Comparison of ENCODE assay signal across 30 cellular contexts in the genomic region with DNA sequence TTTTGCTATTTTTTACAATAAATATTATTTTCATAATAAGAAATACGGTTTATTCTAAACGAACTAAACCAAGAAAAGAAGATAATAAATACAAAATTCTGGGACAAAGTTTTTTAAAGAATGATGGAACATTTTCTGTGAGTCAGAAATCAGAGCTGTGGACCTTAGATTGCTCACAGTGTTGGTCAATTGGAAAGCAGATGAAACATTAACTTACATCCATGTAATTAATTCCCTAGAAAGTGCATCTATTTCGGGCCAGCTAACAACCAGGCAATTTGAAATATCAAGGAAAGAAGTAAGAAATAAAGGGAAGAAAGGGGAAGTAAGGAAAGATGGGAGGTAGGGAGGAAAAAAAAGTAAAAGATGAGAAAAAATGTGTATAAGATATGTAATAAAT.
"Had no signal": no experiment of that assay in that cellular context is flagged by ENCODE, and none has a peak within 500 bp of the region (broad histone marks: within the 10 kb centered on the region; RNA-seq: fewer than 3 reads in every experiment).

No MANE protein-coding gene starts in this region.

- DNase-seq: activated B cell treated with CpG ODN at 0.5 μM for 24 hours; activated CD4-positive, alpha-beta memory T cell treated with anti-CD3 and anti-CD28 coated beads, Interleukin-2, amount 10 ng/mL, durations not matched to agents 7 days and 5 days; activated CD4-positive, alpha-beta T cell treated with anti-CD3 and anti-CD28 coated beads for 4 hours; activated CD4-positive, alpha-beta T cell treated with anti-CD3 and anti-CD28 coated beads, Interleukin-2, amount 10 ng/mL, durations not matched to agents 24 days and 14 days; activated CD4-positive, alpha-beta T cell treated with anti-CD3 and anti-CD28 coated beads, Interleukin-2, amount 50 U/mL, for 1 hour; activated CD4-positive, alpha-beta T cell treated with anti-CD3 and anti-CD28 coated beads, Interleukin-2, amount 50 U/mL, for 48 hours; activated CD4-positive, CD25-positive, alpha-beta regulatory T cell treated with anti-CD3 and anti-CD28 coated beads, Interleukin-2, amount 50 U/mL, for 72 hours; activated CD8-positive, alpha-beta memory T cell treated with anti-CD3 and anti-CD28 coated beads for 24 hours; activated CD8-positive, alpha-beta memory T cell treated with anti-CD3 and anti-CD28 coated beads, Interleukin-2, amount 10 ng/mL, durations not matched to agents 7 days and 5 days; activated CD8-positive, alpha-beta memory T cell treated with anti-CD3 and anti-CD28 coated beads, Interleukin-2, amount 50 U/mL, for 48 hours; activated CD8-positive, alpha-beta T cell treated with anti-CD3 and anti-CD28 coated beads, Interleukin-2, amount 10 ng/mL, durations not matched to agents 7 days and 5 days; activated effector memory CD4-positive, alpha-beta T cell treated with Interleukin-2 at 50 U/mL for 16 hours; activated gamma-delta T cell; activated naive CD4-positive, alpha-beta T cell treated with anti-CD3 and anti-CD28 coated beads, Interleukin-2, amount 10 ng/mL, durations not matched to agents 7 days and 5 days; activated naive CD4-positive, alpha-beta T cell treated with Interleukin-2 at 50 U/mL for 16 hours; activated naive CD8-positive, alpha-beta T cell treated with anti-CD3 and anti-CD28 coated beads, Interleukin-2, amount 10 ng/mL, durations not matched to agents 7 days and 5 days; activated naive CD8-positive, alpha-beta T cell treated with anti-CD3 and anti-CD28 coated beads, Interleukin-2, amount 50 U/mL, for 24 hours; activated T-cell treated with anti-CD3 and anti-CD28 coated beads, Interleukin-2, amount 50 U/mL, for 24 hours; activated T-cell treated with anti-CD3 and anti-CD28 coated beads, Interleukin-2, amount 50 U/mL, for 48 hours; amygdala; anterior cingulate cortex; caudate nucleus; T-helper 1 cell; T-helper 2 cell; T-helper 9 cell had no signal

- H3K36me3 ChIP-seq: ascending aorta, cardiac muscle cell had no signal

- H3K27me3 ChIP-seq: ascending aorta, cardiac muscle cell had no signal

- FAIRE-seq: bronchial epithelial cell, TTC549 had no signal

- H3K27ac ChIP-seq: ascending aorta, cardiac muscle cell, VCaP had no signal

- H3K4me1 ChIP-seq: ascending aorta had no signal

- H3K4me3 ChIP-seq: ascending aorta, cardiac muscle cell had no signal

- ATAC-seq: activated CD8-positive, alpha-beta memory T cell treated with anti-CD3 and anti-CD28 coated beads, Interleukin-2, amount 10 ng/mL, durations not matched to agents 7 days and 5 days; activated CD8-positive, alpha-beta T cell treated with anti-CD3 and anti-CD28 coated beads, Interleukin-2, amount 10 ng/mL, durations not matched to agents 7 days and 5 days; activated naive CD8-positive, alpha-beta T cell treated with anti-CD3 and anti-CD28 coated beads, Interleukin-2, amount 50 U/mL, for 24 hours had no signal
